Comparison of ENCODE assay signal across 8 cellular contexts in genomic region chr12:71686658-71687025, GRCh38. TPM values are rescaled to one million over a fixed set of nuclear protein-coding genes. Genes with fewer than 3 reads are reported as not detected.
DNase-seq lines count a peak whose midpoint lies in the region; ATAC-seq, FAIRE-seq and TF ChIP-seq lines count a peak whose summit lies in the region.

No MANE protein-coding gene starts in this region.

- POLR2A ChIA-PET in endothelial cell of umbilical vein (lab: Charles Lee) (interaction anchor here (2.4 kb wide), 1 partner anchor 23 kb away, joined by 18 read pairs; the partner anchor contains the start of genes THAP2 and ZFC3H1), GM10248 (lab: Yijun Ruan, JAX) (interaction anchor here (0.6 to 3.0 kb wide), 2 partner anchors 23 to 72 kb away, joined by 4 to 34 read pairs; partner anchors contain the start of genes THAP2 and ZFC3H1)

- no peak for TF ChIP-seq CTCF in GM06990 (IDR thresholded peaks at IDR 0.05; ENCODE audit: insufficient read depth, low read length, poor library complexity, severe bottlenecking)
- TF ChIP-seq CTCF in OCI-LY3 (IDR thresholded peaks at IDR 0.05; ENCODE audit: low read depth, low read length): no peak
- no peak for TF ChIP-seq CTCF in endothelial cell of umbilical vein (IDR thresholded peaks at IDR 0.05; ENCODE audit: extremely low read depth in 1 of 2, insufficient read depth in 1 of 2, low read depth in 1 of 2, low read length in 2 of 2)
- no peak for TF ChIP-seq CTCF in pancreas (IDR thresholded peaks at IDR 0.05)
- TF ChIP-seq CTCF in GM10248 (IDR thresholded peaks at IDR 0.05; ENCODE audit: control extremely low read depth, extremely low read depth, low read depth, missing control alignments): no peak

- 2 to 5% methylated on average over 3 of the region's 3 CpGs for WGBS in pancreas, 2 donors

- dilution Hi-C loops in endothelial cell of umbilical vein (cut with MboI; ENCODE audit: extremely low pct_ligation_motif_present, low sequenced_read_pairs): no loop called here

- H3K4me3 ChIP-seq in GM06990 (replicated peaks; ENCODE audit: low read depth, low read length): peak overlapping the region; percentile 70
- peak overlapping the region; percentile 86 for H3K4me3 ChIP-seq in OCI-LY3 (ENCODE audit: low read length)
- peak overlapping the region; percentile 76 to 98 (median 91) for H3K4me3 ChIP-seq in endothelial cell of umbilical vein (replicated peaks in 1 of 3; ENCODE audit: insufficient read depth in 1 of 3, low read depth in 1 of 3, low read length in 3 of 3)
- peak overlapping the region; percentile 64 to 82 (median 70) for H3K4me3 ChIP-seq in pancreas

- H2AFZ ChIP-seq in OCI-LY3 (ENCODE audit: low read depth, low read length) (peak overlapping the region; percentile 96), endothelial cell of umbilical vein (ENCODE audit: low read depth, low read length) (peak overlapping the region; percentile 93)

- intact Hi-C loops in endothelial cell of umbilical vein (cut with micrococcal nuclease): loop anchor here (1.0 to 2.0 kb wide), 4 partner anchors 20 to 68 kb away; partner anchors contain the start of genes RAB21 and ZFC3H1
- intact Hi-C loops in pancreas (cut with DNase I): no loop called here

- no peak for ATAC-seq in pancreas
- no peak for ATAC-seq in GM21717 (IDR thresholded peaks at IDR 0.05; ENCODE audit: unreplicated experiment)

- H3K4me1 ChIP-seq in OCI-LY3 (ENCODE audit: low read length) (peaks cover 23% of the 10 kb centered on the region), endothelial cell of umbilical vein (ENCODE audit: control insufficient read depth, extremely low read depth, insufficient read depth, low read length) (peaks cover 4% of the 10 kb centered on the region), pancreas (peaks cover 0 to 23% (median 6%) of the 10 kb centered on the region in 3 donors)

- BruUV-seq in endothelial cell of umbilical vein (replicated peaks; lab: Mats Ljungman, UMichigan): TSS peak; percentile 57

- H4K20me1 ChIP-seq in OCI-LY3 (ENCODE audit: insufficient read depth, low read length) (no peaks in the 10 kb centered on the region), endothelial cell of umbilical vein (replicated peaks; ENCODE audit: control insufficient read depth, extremely low read depth, insufficient read depth, low read length) (no peaks in the 10 kb centered on the region)

- H3K79me2 ChIP-seq in OCI-LY3 (ENCODE audit: low read length) (peaks cover 5% of the 10 kb centered on the region; the same call in 1 of the 2 replicates), endothelial cell of umbilical vein (ENCODE audit: control insufficient read depth, insufficient read depth, low read length) (no peaks in the 10 kb centered on the region)

- H3K27ac ChIP-seq in OCI-LY3 (ENCODE audit: low read length) (peak overlapping the region; percentile 64), endothelial cell of umbilical vein (ENCODE audit: insufficient read depth, low read depth, low read length) (peak overlapping the region; percentile 32), pancreas (peak overlapping the region; percentile 80 to 90 (median 86))

- no peak for TF ChIP-seq POLR2A in endothelial cell of umbilical vein (IDR thresholded peaks at IDR 0.05; ENCODE audit: low read depth, low read length)

- H3K27me3 ChIP-seq in GM06990 (replicated peaks; ENCODE audit: control insufficient read depth, insufficient read depth, low read length): no peaks in the 10 kb centered on the region
- H3K27me3 ChIP-seq in OCI-LY3 (ENCODE audit: low read depth, low read length): no peaks in the 10 kb centered on the region
- H3K27me3 ChIP-seq in endothelial cell of umbilical vein (ENCODE audit: control insufficient read depth in 2 of 2, insufficient read depth in 2 of 2, low read length in 2 of 2): no peaks in the 10 kb centered on the region
- H3K27me3 ChIP-seq in pancreas: no peaks in the 10 kb centered on the region

- peak; percentile 18 for DNase-seq in GM06990 (ENCODE audit: extremely low read depth, insufficient read length)
- DNase-seq in endothelial cell of umbilical vein (ENCODE audit: low read depth, low spot score): no peak
- DNase-seq in pancreas: no peak
- DNase-seq in GM10248 (ENCODE audit: extremely low spot score): no peak
- no peak for DNase-seq in RPMI8226
- DNase-seq in NCI-H1930 (lab: John Stamatoyannopoulos, UW): no peak

- H3K9me3 ChIP-seq in OCI-LY3 (ENCODE audit: insufficient read depth, low read length): no peaks in the 10 kb centered on the region
- no peaks in the 10 kb centered on the region for H3K9me3 ChIP-seq in endothelial cell of umbilical vein (replicated peaks; ENCODE audit: control insufficient read depth, insufficient read depth, low read length)
- no peaks in the 10 kb centered on the region for H3K9me3 ChIP-seq in pancreas

- peak overlapping the region; percentile 81 for H3K4me2 ChIP-seq in OCI-LY3 (ENCODE audit: low read length)
- peak overlapping the region; percentile 98 for H3K4me2 ChIP-seq in endothelial cell of umbilical vein (ENCODE audit: insufficient read depth, low read length)

- CTCF ChIA-PET in endothelial cell of umbilical vein (lab: Charles Lee) (interaction anchor here (1.0 to 4.6 kb wide), 10 partner anchors 12 to 65 kb away, joined by 3 to 59 read pairs (median 4); partner anchors contain the start of genes THAP2 and ZFC3H1), GM10248 (lab: Yijun Ruan, JAX) (interaction anchor here (0.9 to 4.4 kb wide), 16 partner anchors 9 to 176 kb away, joined by 3 to 31 read pairs (median 9); partner anchors contain the start of genes THAP2 and ZFC3H1)

- peak; percentile 64 for FAIRE-seq in endothelial cell of umbilical vein (lab: Jason Lieb, UNC)
- peak; percentile 63 for FAIRE-seq in pancreas (lab: Jason Lieb, UNC)

- H3K36me3 ChIP-seq in GM06990 (ENCODE audit: control insufficient read depth, insufficient read depth, low read length) (no peaks in the 10 kb centered on the region), OCI-LY3 (replicated peaks; ENCODE audit: low read depth, low read length) (no peaks in the 10 kb centered on the region), endothelial cell of umbilical vein (ENCODE audit: control insufficient read depth in 2 of 2, extremely low read depth in 1 of 2, insufficient read depth in 2 of 2, low read length in 2 of 2) (no peaks in the 10 kb centered on the region), pancreas (no peaks in the 10 kb centered on the region)

- no peaks in the 10 kb centered on the region for H3K9me1 ChIP-seq in endothelial cell of umbilical vein (replicated peaks; ENCODE audit: control insufficient read depth, extremely low read depth, insufficient read depth, low read length)

- H3K9ac ChIP-seq in OCI-LY3 (ENCODE audit: low read length): peak overlapping the region; percentile 72
- H3K9ac ChIP-seq in endothelial cell of umbilical vein (replicated peaks; ENCODE audit: extremely low read depth, insufficient read depth, low read length): peak overlapping the region; percentile 39

TF ChIP-seq in endothelial cell of umbilical vein, 7 proteins besides CTCF, POLR2A, EP300 and RAD21:
- TF ChIP-seq MYC (IDR thresholded peaks at IDR 0.05; ENCODE audit: low read depth, low read length): no peak
- no peak for TF ChIP-seq FOS (IDR thresholded peaks at IDR 0.05; ENCODE audit: borderline replicate concordance, insufficient read depth, low read length)

RNA-seq across cellular contexts. Expression of gene TMEM19, which starts 0.8 kb away (rescaled TPM):
- 23.8 and 24.4 TPM in 2 replicates for total RNA-seq in endothelial cell of umbilical vein
- 16.7 and 20.4 TPM in 2 replicates for polyA plus RNA-seq in endothelial cell of umbilical vein
- 14.2 and 15.6 TPM in 2 replicates for polyA plus RNA-seq in endothelial cell of umbilical vein (2011; cell fraction: cytosol; rRNA removed)
- polyA plus RNA-seq in endothelial cell of umbilical vein (2011; cell fraction: nucleus; rRNA removed): 6.5 and 13.4 TPM in 2 replicates
- 16.8 and 20.7 TPM in 2 replicates for polyA plus RNA-seq in endothelial cell of umbilical vein (2012)
- polyA minus RNA-seq in endothelial cell of umbilical vein: 40.6 and 46.6 TPM in 2 replicates
- polyA minus RNA-seq in endothelial cell of umbilical vein (2011; cell fraction: cytosol; rRNA and poly(A)+ RNA removed): 15.3 TPM
- polyA minus RNA-seq in endothelial cell of umbilical vein (2011; cell fraction: nucleus; rRNA and poly(A)+ RNA removed): 4.5 and 8.4 TPM in 2 replicates
- total RNA-seq in pancreas: 10 to 100 TPM in 2 of 6 donors, 1 to 10 TPM in 4; 5.8 to 14.8 (median 7.9) TPM
- 1 to 10 TPM; 3.8 to 9.3 TPM for polyA plus RNA-seq in pancreas

RNA-seq across cellular contexts. Expression of gene THAP2, which starts 22.5 kb away (rescaled TPM):
- total RNA-seq in endothelial cell of umbilical vein (4.1 and 4.4 TPM in 2 replicates), pancreas (1 to 10 TPM; 1.2 to 4.3 (median 2.3) TPM)
- polyA plus RNA-seq in endothelial cell of umbilical vein (1.0 and 1.4 TPM in 2 replicates), pancreas (1 to 10 TPM; 1.1 to 3.1 TPM)
- 1.8 and 2.1 TPM in 2 replicates for polyA plus RNA-seq in endothelial cell of umbilical vein (2011; cell fraction: cytosol; rRNA removed)
- 2.0 and 3.2 TPM in 2 replicates for polyA plus RNA-seq in endothelial cell of umbilical vein (2011; cell fraction: nucleus; rRNA removed)
- polyA plus RNA-seq in endothelial cell of umbilical vein (2012): 3.9 and 4.7 TPM in 2 replicates
- polyA minus RNA-seq in endothelial cell of umbilical vein: 0.57 and 1.3 TPM in 2 replicates
- polyA minus RNA-seq in endothelial cell of umbilical vein (2011; cell fraction: cytosol; rRNA and poly(A)+ RNA removed): 1.5 TPM
- polyA minus RNA-seq in endothelial cell of umbilical vein (2011; cell fraction: nucleus; rRNA and poly(A)+ RNA removed): 2.0 and 2.8 TPM in 2 replicates

RNA-seq across cellular contexts. Expression of gene ZFC3H1, which starts 23.0 kb away (rescaled TPM):
- total RNA-seq in endothelial cell of umbilical vein (47.6 and 60.4 TPM in 2 replicates), pancreas (10 to 100 TPM in 5 of 6 donors, 1 to 10 TPM in 1; 8.6 to 32.6 (median 18.2) TPM)
- polyA plus RNA-seq in endothelial cell of umbilical vein (17.5 and 23.6 TPM in 2 replicates), pancreas (10 to 100 TPM; 19.1 to 20.3 TPM)
- polyA plus RNA-seq in endothelial cell of umbilical vein (2011; cell fraction: cytosol; rRNA removed): 9.8 and 11.0 TPM in 2 replicates
- polyA plus RNA-seq in endothelial cell of umbilical vein (2011; cell fraction: nucleus; rRNA removed): 185 and 225 TPM in 2 replicates
- polyA plus RNA-seq in endothelial cell of umbilical vein (2012): 21.5 and 27.2 TPM in 2 replicates
- polyA minus RNA-seq in endothelial cell of umbilical vein: 24.8 and 28.8 TPM in 2 replicates
- polyA minus RNA-seq in endothelial cell of umbilical vein (2011; cell fraction: cytosol; rRNA and poly(A)+ RNA removed): 15.1 TPM
- 114 and 160 TPM in 2 replicates for polyA minus RNA-seq in endothelial cell of umbilical vein (2011; cell fraction: nucleus; rRNA and poly(A)+ RNA removed)

Comparison
In these comparisons a context has a peak if more than half of its experiments do, and no peak if none do; other contexts are left out.
1. H3K27ac ChIP-seq: peak in every context shown above with its lines; median percentile 86 in pancreas; 64 in OCI-LY3; 32 in endothelial cell of umbilical vein.